8 cellular contexts compared by ENCODE assay signal in the genomic region with DNA sequence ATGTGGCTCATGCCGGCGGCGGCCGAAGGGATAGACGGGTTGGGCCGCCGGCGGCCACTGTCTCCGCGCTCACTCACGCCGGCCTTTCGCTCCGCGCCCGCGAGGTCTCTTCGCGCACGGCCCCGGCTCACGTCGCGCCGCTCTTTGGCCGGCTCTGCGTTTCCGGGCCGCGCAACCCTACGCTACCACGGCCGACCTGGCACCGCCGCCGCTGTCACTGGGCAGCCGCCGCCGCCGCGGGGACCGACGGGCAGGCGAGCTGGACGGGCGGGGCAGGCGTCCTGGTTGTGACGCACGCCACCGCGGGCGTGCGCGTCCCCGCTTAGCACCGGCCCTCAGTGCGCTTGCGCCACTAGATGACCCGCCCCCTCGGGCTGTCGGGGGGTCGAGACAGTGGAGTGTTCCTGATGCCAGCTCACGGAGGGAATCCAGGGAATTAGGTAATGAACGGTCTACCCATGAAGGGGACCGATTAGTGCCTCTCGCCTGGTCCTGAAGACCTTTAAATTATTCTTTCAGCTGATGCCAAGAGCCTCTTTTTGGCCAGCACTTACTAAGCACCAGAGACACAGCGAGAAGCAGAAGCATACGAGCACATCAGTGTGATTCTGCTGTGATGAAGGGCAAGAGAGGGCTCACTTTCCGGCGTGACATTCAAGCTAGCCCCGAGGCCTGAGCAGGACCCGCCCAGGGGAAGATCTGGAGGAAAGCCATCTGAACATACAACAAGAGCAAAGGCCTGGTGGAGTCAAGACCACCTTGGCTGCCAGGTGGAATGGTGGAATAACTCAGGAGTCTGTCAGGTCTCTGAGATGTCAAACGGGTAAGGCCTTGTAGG. TPM values are rescaled to one million over a fixed set of nuclear protein-coding genes. Genes with fewer than 3 reads are reported as not detected.
DNase-seq lines count a peak whose midpoint lies in the region; ATAC-seq, FAIRE-seq and TF ChIP-seq lines count a peak whose summit lies in the region.

TSS of gene PRKAR2A (minus strand) at position 289 of the 838 bp plus-strand sequence. CDS start at position 11, 278 bp downstream.

- peak within 1 kb of the TSS; percentile 79 for H3K4me3 ChIP-seq in astrocyte (ENCODE audit: insufficient read depth, low read depth, low read length)

- H3K4me3 Mint-ChIP-seq in astrocyte (ENCODE audit: unreplicated experiment), result peak within 1 kb of the TSS; percentile 90

- peak; percentile 72 to 76 for DNase-seq in NCI-H1930 (lab: John Stamatoyannopoulos, UW)
- DNase-seq in T-helper 9 cell, result peak; percentile 64
- peak; percentile 70 for DNase-seq in astrocyte (ENCODE audit: low read depth)
- DNase-seq in hepatic stellate cell (ENCODE audit: low spot score), result peak; percentile 98
- DNase-seq in putamen (ENCODE audit: low spot score), result peak; percentile 92
- DNase-seq in urothelium cell line (ENCODE audit: low spot score), result peak; percentile 98

- H3K4me1 Mint-ChIP-seq in astrocyte (ENCODE audit: low read depth, unreplicated experiment), result peaks cover 2% of the 10 kb centered on the region

- FAIRE-seq in astrocyte (lab: Jason Lieb, UNC) (no peak), urothelium cell line (lab: Jason Lieb, UNC) (peak; percentile 100)

- no peak for TF ChIP-seq CTCF in astrocyte (IDR thresholded peaks at IDR 0.05; ENCODE audit: insufficient read depth, low read depth, low read length)

- peak within 1 kb of the TSS; percentile 61 for H3K27ac ChIP-seq in astrocyte (ENCODE audit: low read depth, low read length)

- H4K20me1 ChIP-seq in astrocyte (ENCODE audit: insufficient read depth, low read length), result peaks cover 21% of the 10 kb centered on the region

- H3K27ac Mint-ChIP-seq in astrocyte (ENCODE audit: unreplicated experiment), result peak within 1 kb of the TSS; percentile 78

- H3K4me1 ChIP-seq in astrocyte (ENCODE audit: insufficient read depth, low read length), result peaks cover 7% of the 10 kb centered on the region

- peak within 1 kb of the TSS; percentile 93 for H2AFZ ChIP-seq in astrocyte (ENCODE audit: low read depth, low read length)

- H3K27me3 Mint-ChIP-seq in astrocyte (ENCODE audit: low read depth, unreplicated experiment), result no peaks in the 10 kb centered on the region

- H3K4me2 ChIP-seq in astrocyte (ENCODE audit: low read length), result peak within 1 kb of the TSS; percentile 83

- H3K9ac ChIP-seq in astrocyte (ENCODE audit: low read length), result peak within 1 kb of the TSS; percentile 86

- peaks cover 24% of the 10 kb centered on the region for H3K79me2 ChIP-seq in astrocyte (ENCODE audit: insufficient read depth, low read length)

- H3K36me3 ChIP-seq in astrocyte (ENCODE audit: insufficient read depth, low read length), result no peaks in the 10 kb centered on the region

- no peaks in the 10 kb centered on the region for H3K9me3 Mint-ChIP-seq in astrocyte (ENCODE audit: unreplicated experiment)

- ATAC-seq in GM18502 (IDR thresholded peaks at IDR 0.05; ENCODE audit: poor library complexity, unreplicated experiment) (peak; percentile 88), HG02852 (IDR thresholded peaks at IDR 0.05; ENCODE audit: unreplicated experiment) (peak; percentile 85)

- H3K9me3 ChIP-seq in astrocyte (ENCODE audit: insufficient read depth, low read depth, low read length), result no peaks in the 10 kb centered on the region

- no peaks in the 10 kb centered on the region for H3K27me3 ChIP-seq in astrocyte (ENCODE audit: insufficient read depth, low read length)

- peaks cover 11% of the 10 kb centered on the region for H3K36me3 Mint-ChIP-seq in astrocyte (ENCODE audit: low read depth, unreplicated experiment)

RNA-seq across cellular contexts. Expression of gene PRKAR2A, which starts in this region (rescaled TPM):
- 52.5 and 55.5 TPM in 2 replicates for total RNA-seq in astrocyte

Comparison
In these comparisons a context has a peak if more than half of its experiments do, and no peak if none do; other contexts are left out.
1. Peak in every context shown above with its lines: DNase-seq, ATAC-seq, H3K4me3 ChIP-seq and H3K27ac ChIP-seq.